In genomic region chr20:57509665-57510237, GRCh38 we compare ENCODE assay signal across 1 cellular context.
A peak's percentile ranks its signal among the peaks of the same experiment; 100 is the strongest.
TF ChIP-seq lines count a peak whose summit lies in the region.

No MANE protein-coding gene starts in this region.

TF ChIP-seq in HepG2, 621 proteins besides CTCF, POLR2A, EP300 and RAD21 (continued from another document):
- no peak for TF ChIP-seq RXRA (CRISPR knock-in tag; IDR thresholded peaks at IDR 0.05)
- no peak for TF ChIP-seq ZBED4 (CRISPR knock-in tag; IDR thresholded peaks at IDR 0.05; ENCODE audit: borderline replicate concordance)
- TF ChIP-seq PLSCR1 (CRISPR knock-in tag; IDR thresholded peaks at IDR 0.05; ENCODE audit: borderline replicate concordance) = no peak
- peak; percentile 34 for TF ChIP-seq HNRNPLL (IDR thresholded peaks at IDR 0.05; ENCODE audit: low read depth, low read length, poor library complexity, severe bottlenecking)
- TF ChIP-seq ZNF414 (CRISPR knock-in tag; IDR thresholded peaks at IDR 0.05) = no peak
- TF ChIP-seq ZNF691 (CRISPR knock-in tag; IDR thresholded peaks at IDR 0.05; ENCODE audit: borderline replicate concordance, low read depth) = 0 out of 2 replicates have a peak, but pooled peaks have one; percentile 69
- peak; percentile 100 for TF ChIP-seq ZNF263 (CRISPR knock-in tag; IDR thresholded peaks at IDR 0.05)
- no peak for TF ChIP-seq ZBTB10 (CRISPR knock-in tag; IDR thresholded peaks at IDR 0.05; ENCODE audit: borderline replicate concordance)
- TF ChIP-seq NCOA5 (CRISPR knock-in tag; IDR thresholded peaks at IDR 0.05) = no peak
- no peak for TF ChIP-seq CBX5 (CRISPR knock-in tag; IDR thresholded peaks at IDR 0.05; ENCODE audit: borderline replicate concordance)
- TF ChIP-seq NPAS2 (CRISPR knock-in tag; IDR thresholded peaks at IDR 0.05; ENCODE audit: borderline replicate concordance) = no peak
- TF ChIP-seq PITX1 (CRISPR knock-in tag; IDR thresholded peaks at IDR 0.05) = no peak
- no peak for TF ChIP-seq ZNF256 (CRISPR knock-in tag; conservative IDR thresholded peaks at IDR 0.05)
- TF ChIP-seq ZGPAT (CRISPR knock-in tag; IDR thresholded peaks at IDR 0.05) = no peak
- TF ChIP-seq SPEN (CRISPR knock-in tag; IDR thresholded peaks at IDR 0.05; ENCODE audit: low read depth) = 0 out of 2 replicates have a peak, but pooled peaks have one; percentile 29
- no peak for TF ChIP-seq MEF2D (CRISPR knock-in tag; IDR thresholded peaks at IDR 0.05)
- no peak for TF ChIP-seq REST (IDR thresholded peaks at IDR 0.05; ENCODE audit: borderline replicate concordance in 1 of 2, low read depth in 1 of 2, low read length in 2 of 2)
